8 cellular contexts compared by ENCODE assay signal in genomic region chr5:108749130-108749861, GRCh38. TPM values are rescaled to one million over a fixed set of nuclear protein-coding genes. Genes with fewer than 3 reads are reported as not detected.
DNase-seq lines count a peak whose midpoint lies in the region; ATAC-seq and TF ChIP-seq lines count a peak whose summit lies in the region.

No MANE protein-coding gene starts in this region.

- H3K4me1 Mint-ChIP-seq in Caco-2 (ENCODE audit: low read depth, unreplicated experiment) = peaks cover 16% of the 10 kb centered on the region

- CTCF ChIA-PET in Caco-2 (lab: Charles Lee) = interaction anchor here (0.6 to 1.6 kb wide), 2 partner anchors 21 to 68 kb away, joined by 3 to 4 read pairs; no protein-coding TSS in a partner anchor

- intact Hi-C loops in Caco-2 (cut with micrococcal nuclease; ENCODE audit: unreplicated experiment) = loop anchor here (1.0 to 10.0 kb wide), 5 partner anchors 68 to 936 kb away; partner anchors contain the start of gene MAN2A1

- H3K27me3 ChIP-seq in Caco-2 (replicated peaks; ENCODE audit: control insufficient read depth, insufficient read depth, low read length) (no peaks in the 10 kb centered on the region), RWPE2 (ENCODE audit: insufficient read depth, poor library complexity, severe bottlenecking) (no peaks in the 10 kb centered on the region)

- H3K9me3 Mint-ChIP-seq in Caco-2 (ENCODE audit: unreplicated experiment) = no peaks in the 10 kb centered on the region

- ATAC-seq in GM19324 (IDR thresholded peaks at IDR 0.05; ENCODE audit: low FRiP score, unreplicated experiment) (peak; percentile 44), HG03175 (IDR thresholded peaks at IDR 0.05; ENCODE audit: unreplicated experiment) (peak; percentile 24), RWPE2 (ENCODE audit: low read depth) (peak; percentile 58), left lobe of liver (peak; percentile 50)

- peaks cover 27% of the 10 kb centered on the region for H3K36me3 Mint-ChIP-seq in Caco-2 (ENCODE audit: insufficient read depth, unreplicated experiment)

- BruUV-seq in Caco-2 (replicated peaks; lab: Mats Ljungman, UMichigan) = no TSS peak

- H3K4me3 ChIP-seq in Caco-2 (ENCODE audit: low read depth, low read length) (peak overlapping the region; percentile 98), RWPE2 (ENCODE audit: severe bottlenecking) (peak overlapping the region; percentile 58)

- H3K4me1 ChIP-seq in Caco-2 (peaks cover 16% of the 10 kb centered on the region), RWPE2 (ENCODE audit: insufficient read depth, poor library complexity, severe bottlenecking) (peaks cover 37% of the 10 kb centered on the region)

- DNase-seq in Caco-2 (peak in 1 of 2 experiments; percentile 47), RWPE2 (ENCODE audit: low spot score) (peak; percentile 96), cerebellar cortex (ENCODE audit: low spot score) (peak; percentile 52), left lobe of liver (ENCODE audit: low spot score) (no peak), inferior parietal cortex (ENCODE audit: extremely low spot score) (no peak)
- DNase-seq in stimulated activated CD8-positive, alpha-beta memory T cell treated with anti-CD3 and anti-CD28 coated beads, Interleukin-4, amount 100 ng/mL, for 24 hours (ENCODE audit: low read depth) = peak; percentile 36

- H3K27me3 Mint-ChIP-seq in Caco-2 (ENCODE audit: insufficient read depth, unreplicated experiment) = no peaks in the 10 kb centered on the region

- H3K9me3 ChIP-seq in Caco-2 (no peaks in the 10 kb centered on the region), RWPE2 (ENCODE audit: severe bottlenecking) (no peaks in the 10 kb centered on the region)

- TF ChIP-seq CTCF in Caco-2 (IDR thresholded peaks at IDR 0.05; ENCODE audit: insufficient read depth in 1 of 2, low read depth in 1 of 2, low read length in 1 of 2, severe bottlenecking in 1 of 2, unreplicated experiment in 1 of 2) = no peak
- peak; percentile 42 for TF ChIP-seq CTCF in RWPE2 (IDR thresholded peaks at IDR 0.05; ENCODE audit: poor library complexity, severe bottlenecking)

- H3K4me3 Mint-ChIP-seq in Caco-2 (ENCODE audit: unreplicated experiment) = peak overlapping the region; percentile 90

- POLR2A ChIA-PET in Caco-2 (lab: Charles Lee) = interaction anchor here (0.9 to 1.6 kb wide), 3 partner anchors 20 to 22 kb away, joined by 3 to 21 read pairs (median 4); no protein-coding TSS in a partner anchor

- peak overlapping the region; percentile 93 for H3K27ac Mint-ChIP-seq in Caco-2 (ENCODE audit: unreplicated experiment)

- peak overlapping the region; percentile 91 for H3K27ac ChIP-seq in RWPE2 (ENCODE audit: poor library complexity, severe bottlenecking)

- no peaks in the 10 kb centered on the region for H3K36me3 ChIP-seq in Caco-2 (ENCODE audit: control insufficient read depth, insufficient read depth, low read length)
- 0 out of 2 replicates have a peak, but pooled peaks cover 3% of the 10 kb centered on the region for H3K36me3 ChIP-seq in RWPE2 (ENCODE audit: low read depth)

RNA-seq across cellular contexts. Expression of gene FER, which starts 1.6 kb away (rescaled TPM):
- 43.1 and 48.7 TPM in 2 replicates for total RNA-seq in Caco-2 (2022)
- total RNA-seq in left lobe of liver = 3.7 TPM

Comparison
In these comparisons a context has a peak if more than half of its experiments do, and no peak if none do; other contexts are left out.
1. DNase-seq: peak in RWPE2 (single experiment), cerebellar cortex (single experiment) and stimulated activated CD8-positive, alpha-beta memory T cell treated with anti-CD3 and anti-CD28 coated beads, Interleukin-4, amount 100 ng/mL, for 24 hours (single experiment); none in left lobe of liver (single experiment) and inferior parietal cortex (single experiment).
2. Peak in every context shown above with its lines, with median percentiles within 50 percentile points of each other: ATAC-seq.